ENCODE assay signal across 12 cellular contexts in the genomic region with DNA sequence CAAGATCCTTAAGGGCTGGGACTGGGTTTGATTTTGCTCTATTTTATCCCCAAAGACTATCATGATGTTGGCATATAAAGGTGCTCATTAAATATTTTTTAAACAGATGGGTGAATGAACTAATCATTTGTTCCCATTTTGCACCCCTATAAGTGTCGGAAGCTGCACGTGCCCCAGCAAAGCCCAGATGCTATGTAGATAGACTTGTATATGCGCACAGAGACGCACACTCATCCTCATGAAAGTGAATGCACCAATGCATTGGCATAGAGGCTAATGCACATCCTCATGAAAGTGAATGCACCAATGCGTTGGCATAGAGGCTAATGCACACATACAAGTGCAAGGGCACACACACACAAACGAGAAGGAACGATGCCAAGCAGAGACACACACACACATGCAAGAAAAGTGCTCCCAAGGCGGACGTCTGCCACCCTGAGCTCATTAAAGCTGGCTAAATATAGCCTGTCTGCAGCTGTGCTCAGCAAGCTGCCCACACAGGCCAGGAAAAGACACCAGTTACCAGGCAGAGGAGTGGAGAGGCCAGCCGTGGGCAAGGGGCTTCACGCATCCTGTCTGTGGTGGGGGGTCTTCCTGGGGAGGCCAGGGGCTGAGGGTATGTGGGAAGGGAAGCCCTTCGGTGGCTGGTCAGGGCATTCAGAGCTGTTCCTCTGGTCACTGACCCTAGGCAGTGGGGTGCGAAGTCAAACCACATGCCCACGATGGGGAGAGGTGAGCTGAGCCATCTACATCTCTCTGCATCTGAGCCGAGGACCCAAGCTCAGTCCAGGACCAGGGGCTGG. TPM values are rescaled to one million over a fixed set of nuclear protein-coding genes. Genes with fewer than 3 reads are reported as not detected.
DNase-seq lines count a peak whose midpoint lies in the region; ATAC-seq and TF ChIP-seq lines count a peak whose summit lies in the region.
"Had no signal": no experiment of that assay in that cellular context is flagged by ENCODE, and none has a peak within 500 bp of the region (broad histone marks: within the 10 kb centered on the region; RNA-seq: fewer than 3 reads in every experiment).

No MANE protein-coding gene starts in this region.

- H3K36me3 ChIP-seq in heart right ventricle (no peaks in the 10 kb centered on the region), smooth muscle cell (ENCODE audit: low read depth) (no peaks in the 10 kb centered on the region)

- H3F3A ChIP-seq in smooth muscle cell (ENCODE audit: low read depth): no peaks in the 10 kb centered on the region

- no peak overlapping the region for H3K9ac ChIP-seq in smooth muscle cell (ENCODE audit: low read depth)

- peak overlapping the region; percentile 82 for H3K4me2 ChIP-seq in smooth muscle cell

- intact Hi-C loops in heart right ventricle (cut with DNase I): loop anchor here in 1 of 10 donors (10.0 kb wide), 1 partner anchor 58 kb away; a partner anchor contains a TSS

- no peaks in the 10 kb centered on the region for H4K20me1 ChIP-seq in smooth muscle cell (ENCODE audit: low read depth)

- H3K4me1 ChIP-seq in heart right ventricle: peaks cover 0 to 15% (median 5%) of the 10 kb centered on the region in 9 donors
- peaks cover 31% of the 10 kb centered on the region for H3K4me1 ChIP-seq in smooth muscle cell (ENCODE audit: low read depth)

- DNase-seq in activated CD8-positive, alpha-beta memory T cell treated with anti-CD3 and anti-CD28 coated beads, Interleukin-2, amount 50 U/mL, for 48 hours: peak; percentile 46
- DNase-seq in activated CD8-positive, alpha-beta memory T cell treated with anti-CD3 and anti-CD28 coated beads for 24 hours: no peak
- DNase-seq in SHP77 treated with DMSO at 0.1 percent for 48 hours (lab: John Stamatoyannopoulos, UW) (peak; percentile 30), heart right ventricle (no peak), smooth muscle cell (lab: John Stamatoyannopoulos, UW; ENCODE audit: unreplicated experiment) (no peak), SK-N-DZ (ENCODE audit: low spot score) (no peak)
- DNase-seq in stimulated activated CD8-positive, alpha-beta memory T cell treated with anti-CD3 and anti-CD28 coated beads, Interleukin-4, amount 100 ng/mL, for 48 hours: no peak
- DNase-seq: central memory CD4-positive, alpha-beta T cell; GF-D8; NCI-H1105 had no signal

- H2AFZ ChIP-seq in smooth muscle cell (ENCODE audit: low read depth): no peak overlapping the region

- ATAC-seq in heart right ventricle: peak in 6 of 8 donors; percentile 35 to 69 (median 62)
- ATAC-seq in HG03439 (IDR thresholded peaks at IDR 0.05; ENCODE audit: unreplicated experiment): no peak

- no peak overlapping the region for H3K4me3 ChIP-seq in heart right ventricle
- peak overlapping the region; percentile 13 for H3K4me3 ChIP-seq in smooth muscle cell

- WGBS in heart right ventricle, 2 donors: 47 to 52% methylated on average over 15 of the region's 15 CpGs
- WGBS in smooth muscle cell (ENCODE audit: low lambda C conversion rate): 55% methylated on average over 15 of the region's 15 CpGs

- no peaks in the 10 kb centered on the region for H3K9me3 ChIP-seq in heart right ventricle
- H3K9me3 ChIP-seq in smooth muscle cell (replicated peaks; ENCODE audit: low read depth): no peaks in the 10 kb centered on the region

- TF ChIP-seq CTCF in heart right ventricle (IDR thresholded peaks at IDR 0.05) (no peak), smooth muscle cell (IDR thresholded peaks at IDR 0.05; ENCODE audit: borderline replicate concordance, insufficient read depth, poor library complexity, severe bottlenecking) (no peak)

- peaks cover 0 to 21% (median 14%) of the 10 kb centered on the region in 7 donors for H3K27me3 ChIP-seq in heart right ventricle
- no peaks in the 10 kb centered on the region for H3K27me3 ChIP-seq in smooth muscle cell (ENCODE audit: low read depth)

- no peak overlapping the region for H3K27ac ChIP-seq in heart right ventricle
- no peak overlapping the region for H3K27ac ChIP-seq in smooth muscle cell (ENCODE audit: low read depth)
- H3K27ac ChIP-seq: HL-60 had no signal

- H3K79me2 ChIP-seq in smooth muscle cell (ENCODE audit: low read depth): no peaks in the 10 kb centered on the region

RNA-seq across cellular contexts. Expression of a gene that starts 52.6 kb away (rescaled TPM):
- 1 to 10 TPM in 1 of 10 donors, under 1 TPM in 4, not detected in 5; 0.21 to 4.0 (median 0.74) TPM for total RNA-seq in heart right ventricle
- under 1 TPM in 1 of 2 donors, not detected in 1; 0.25 TPM for polyA plus RNA-seq in heart right ventricle
- 2.2 and 3.5 TPM in 2 replicates for total RNA-seq in smooth muscle cell
- 10.3 and 11.7 TPM in 2 replicates for polyA plus RNA-seq in smooth muscle cell
- polyA plus RNA-seq in SK-N-DZ (2014; cell fraction: cytosol; rRNA removed): 446 and 481 TPM in 2 replicates
- 381 and 425 TPM in 2 replicates for polyA plus RNA-seq in SK-N-DZ (2014; cell fraction: nucleus; rRNA removed)

RNA-seq across cellular contexts. Expression of a gene that starts 59.5 kb away (rescaled TPM):
- total RNA-seq in heart right ventricle: under 1 TPM; 0.12 to 0.70 (median 0.35) TPM
- under 1 TPM; 0.17 to 0.37 TPM for polyA plus RNA-seq in heart right ventricle
- 2.6 and 3.9 TPM in 2 replicates for total RNA-seq in smooth muscle cell
- 2.4 and 3.7 TPM in 2 replicates for polyA plus RNA-seq in smooth muscle cell
- polyA plus RNA-seq in SK-N-DZ (2014; cell fraction: cytosol; rRNA removed): 0.03 and 0.24 TPM in 2 replicates
- polyA plus RNA-seq in SK-N-DZ (2014; cell fraction: nucleus; rRNA removed): 0.58 and 1.6 TPM in 2 replicates

Comparison
In these comparisons a context has a peak if more than half of its experiments do, and no peak if none do; other contexts are left out.
1. DNase-seq: peak in activated CD8-positive, alpha-beta memory T cell treated with anti-CD3 and anti-CD28 coated beads, Interleukin-2, amount 50 U/mL, for 48 hours (single experiment) and SHP77 treated with DMSO at 0.1 percent for 48 hours (single experiment); none in activated CD8-positive, alpha-beta memory T cell treated with anti-CD3 and anti-CD28 coated beads for 24 hours (single experiment), heart right ventricle (0 of 2), smooth muscle cell (single experiment), stimulated activated CD8-positive, alpha-beta memory T cell treated with anti-CD3 and anti-CD28 coated beads, Interleukin-4, amount 100 ng/mL, for 48 hours (single experiment) and SK-N-DZ (single experiment).